Comparison of ENCODE assay signal across 11 cellular contexts in the genomic region with DNA sequence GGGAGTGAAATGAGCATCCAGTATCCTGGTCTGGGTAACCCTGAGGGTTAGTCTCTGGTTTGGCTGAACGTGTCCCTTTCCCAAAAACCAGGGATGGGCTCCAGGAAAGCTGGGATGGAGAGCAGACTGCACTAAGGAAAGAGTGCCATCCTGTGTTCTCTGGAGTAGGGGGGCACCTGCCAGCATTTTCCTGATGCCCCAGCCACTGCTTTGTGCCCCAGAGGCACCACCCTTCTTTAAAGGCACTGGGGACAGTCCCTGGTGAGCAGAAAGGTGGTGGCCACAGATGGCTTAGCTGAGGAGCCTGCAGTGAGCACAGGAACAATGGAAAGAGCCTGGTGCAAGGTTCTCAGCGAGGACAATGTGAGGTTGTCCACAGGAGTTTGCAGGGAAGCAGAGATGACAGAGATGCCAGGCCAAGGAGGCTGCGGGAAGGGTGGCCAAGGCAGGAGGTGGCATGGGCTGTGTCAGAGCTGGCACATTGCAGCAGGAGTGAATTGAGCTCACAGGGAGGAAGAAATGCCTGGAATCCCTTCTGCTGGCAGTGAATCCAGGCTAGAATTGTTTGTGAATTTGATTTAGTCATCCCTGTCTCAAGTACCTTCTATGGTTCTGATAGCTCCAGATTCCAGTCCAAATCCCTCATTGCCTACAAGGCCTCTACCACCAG. TPM values are rescaled to one million over a fixed set of nuclear protein-coding genes. Genes with fewer than 3 reads are reported as not detected.
DNase-seq lines count a peak whose midpoint lies in the region; ATAC-seq, FAIRE-seq and TF ChIP-seq lines count a peak whose summit lies in the region.
"Had no signal": no experiment of that assay in that cellular context is flagged by ENCODE, and none has a peak within 500 bp of the region (broad histone marks: within the 10 kb centered on the region; RNA-seq: fewer than 3 reads in every experiment).

No MANE protein-coding gene starts in this region.

- no peaks in the 10 kb centered on the region for H3K4me1 Mint-ChIP-seq in activated T-helper 2 cell treated with anti-CD3 and anti-CD28 coated beads, Interferon-gamma antibody, Interleukin-2, Interleukin-4, amounts not matched to agents 10 μg/mL and 5 μg/mL and 100 μg/mL, durations not matched to agents 14 hours and 24 hours and 36 hours (ENCODE audit: low read depth)

- H4K20me1 ChIP-seq in SK-N-SH (ENCODE audit: insufficient read depth): no peaks in the 10 kb centered on the region

- DNase-seq in A549 (ENCODE audit: low read depth in 1 of 2, low spot score in 1 of 2) (no peak), SK-N-SH (no peak), fibroblast of the aortic adventitia (ENCODE audit: low read depth) (peak; percentile 88), pancreas (no peak)
- DNase-seq in activated T-helper 2 cell treated with anti-CD3 and anti-CD28 coated beads, Interferon-gamma antibody, Interleukin-2, Interleukin-4, amounts not matched to agents 10 μg/mL and 5 μg/mL and 100 μg/mL, durations not matched to agents 14 hours and 24 hours and 36 hours (ENCODE audit: low spot score): no peak
- DNase-seq in effector CD8-positive, alpha-beta T cell (lab: John Stamatoyannopoulos, UW): no peak
- DNase-seq: activated CD4-positive, alpha-beta T cell treated with anti-CD3 and anti-CD28 coated beads, Interleukin-2, amount 50 U/mL, for 1 hour; NCI-H187 had no signal

- H3K9ac ChIP-seq in SK-N-SH: peak overlapping the region; percentile 39

- no peaks in the 10 kb centered on the region for H3K36me3 ChIP-seq in SK-N-SH (replicated peaks in 1 of 2; ENCODE audit: control insufficient read depth in 1 of 2, insufficient read depth in 2 of 2, low read length in 1 of 2)
- no peaks in the 10 kb centered on the region for H3K36me3 ChIP-seq in pancreas
- H3K36me3 ChIP-seq: neutrophil had no signal

- H3K9me3 Mint-ChIP-seq in activated T-helper 2 cell treated with anti-CD3 and anti-CD28 coated beads, Interferon-gamma antibody, Interleukin-2, Interleukin-4, amounts not matched to agents 10 μg/mL and 5 μg/mL and 100 μg/mL, durations not matched to agents 14 hours and 24 hours and 36 hours: no peaks in the 10 kb centered on the region

- H3K36me3 Mint-ChIP-seq in activated T-helper 2 cell treated with anti-CD3 and anti-CD28 coated beads, Interferon-gamma antibody, Interleukin-2, Interleukin-4, amounts not matched to agents 10 μg/mL and 5 μg/mL and 100 μg/mL, durations not matched to agents 14 hours and 24 hours and 36 hours (ENCODE audit: low read depth): no peaks in the 10 kb centered on the region

- POLR2A ChIA-PET in A549 (lab: Yijun Ruan, JAX) (interaction anchor here (1.3 kb wide), 1 partner anchor 21 kb away, joined by 5 read pairs; no protein-coding TSS in a partner anchor), SK-N-SH (lab: Yijun Ruan, JAX) (no interaction called here)

- intact Hi-C loops in pancreas (cut with DNase I): no loop called here
- intact Hi-C loops in activated T-helper 2 cell treated with anti-CD3 and anti-CD28 coated beads, Interferon-gamma antibody, Interleukin-2, Interleukin-4, amounts not matched to agents 10 μg/mL and 5 μg/mL and 100 μg/mL, durations not matched to agents 14 hours and 24 hours and 36 hours (cut with micrococcal nuclease): no loop called here

- no peaks in the 10 kb centered on the region for H3K9me2 ChIP-seq in SK-N-SH

- H3K27me3 Mint-ChIP-seq in activated T-helper 2 cell treated with anti-CD3 and anti-CD28 coated beads, Interferon-gamma antibody, Interleukin-2, Interleukin-4, amounts not matched to agents 10 μg/mL and 5 μg/mL and 100 μg/mL, durations not matched to agents 14 hours and 24 hours and 36 hours (ENCODE audit: low read depth): peaks cover 1% of the 10 kb centered on the region

- H3K79me2 ChIP-seq in SK-N-SH (ENCODE audit: insufficient read depth): no peaks in the 10 kb centered on the region

- no peak for FAIRE-seq in A549 (lab: Jason Lieb, UNC)
- no peak for FAIRE-seq in pancreas (lab: Jason Lieb, UNC)

- CTCF ChIA-PET in A549 (lab: Yijun Ruan, JAX): interaction anchor here (0.8 to 2.5 kb wide), 3 partner anchors 16 to 26 kb away, joined by 3 to 12 read pairs (median 5); no protein-coding TSS in a partner anchor
- CTCF ChIA-PET in SK-N-SH (lab: Yijun Ruan, JAX): interaction anchor here (1.0 kb wide), 1 partner anchor 21 kb away, joined by 5 read pairs; no protein-coding TSS in a partner anchor

- no peak overlapping the region for H2AFZ ChIP-seq in SK-N-SH (ENCODE audit: low read depth)

- peaks cover 27% of the 10 kb centered on the region for H3F3A ChIP-seq in SK-N-SH (replicated peaks; ENCODE audit: insufficient read depth)

- ATAC-seq in A549: no peak
- peak in 3 of 4 donors; percentile 6 to 36 (median 16) for ATAC-seq in pancreas
- ATAC-seq in HG02798 (IDR thresholded peaks at IDR 0.05; ENCODE audit: poor library complexity, unreplicated experiment): no peak
- ATAC-seq in HG02885 (IDR thresholded peaks at IDR 0.05; ENCODE audit: poor library complexity, unreplicated experiment): no peak

- TF ChIP-seq RAD21 in A549 (conservative IDR thresholded peaks at IDR 0.05 in 1 of 2, IDR thresholded peaks at IDR 0.05 in 1 of 2) (no peak), SK-N-SH (IDR thresholded peaks at IDR 0.05; ENCODE audit: low read length) (no peak)

- H3K9me3 ChIP-seq in A549: no peaks in the 10 kb centered on the region
- H3K9me3 ChIP-seq in SK-N-SH: no peaks in the 10 kb centered on the region
- no peaks in the 10 kb centered on the region for H3K9me3 ChIP-seq in pancreas
- H3K9me3 ChIP-seq: neutrophil had no signal

- H3K4me2 ChIP-seq in A549 (peak overlapping the region; percentile 63), SK-N-SH (peak overlapping the region; percentile 18; the same call in 1 of the 2 replicates)

- no peak overlapping the region for H3K27ac Mint-ChIP-seq in activated T-helper 2 cell treated with anti-CD3 and anti-CD28 coated beads, Interferon-gamma antibody, Interleukin-2, Interleukin-4, amounts not matched to agents 10 μg/mL and 5 μg/mL and 100 μg/mL, durations not matched to agents 14 hours and 24 hours and 36 hours

- 80% methylated on average over 3 of the region's 3 CpGs for WGBS in A549 (ENCODE audit: missing lambda C conversion rate)
- WGBS in SK-N-SH (ENCODE audit: low lambda C conversion rate): 86% methylated on average over 3 of the region's 3 CpGs
- WGBS in pancreas, 2 donors: 80 to 82% methylated on average over 3 of the region's 3 CpGs

- H3K27ac ChIP-seq in A549 (peak overlapping the region; percentile 96 to 100), SK-N-SH (ENCODE audit: low read depth in 2 of 2, low read length in 1 of 2) (peak overlapping the region; percentile 52 to 64; a peak in 3 of 4 replicates), pancreas (peak overlapping the region in 3 of 4 donors; percentile 28 to 57 (median 31))
- H3K27ac ChIP-seq: neutrophil had no signal

- H3K4me3 ChIP-seq in A549 (no peak overlapping the region), SK-N-SH (ENCODE audit: low read depth in 2 of 2, low read length in 1 of 2) (no peak overlapping the region), fibroblast of the aortic adventitia (ENCODE audit: low read depth, low read length) (no peak overlapping the region), pancreas (no peak overlapping the region)

- TF ChIP-seq EP300 in A549 (IDR thresholded peaks at IDR 0.05) (no peak), SK-N-SH (IDR thresholded peaks at IDR 0.05; ENCODE audit: borderline replicate concordance in 1 of 2, low read depth in 1 of 2, low read length in 1 of 2) (no peak)

- H3K27me3 ChIP-seq in SK-N-SH (ENCODE audit: insufficient read depth) (no peaks in the 10 kb centered on the region), pancreas (no peaks in the 10 kb centered on the region)
- H3K27me3 ChIP-seq: neutrophil had no signal

- TF ChIP-seq POLR2A in A549 (IDR thresholded peaks at IDR 0.05; ENCODE audit: low read length): no peak

- no peak overlapping the region for H3K4me3 Mint-ChIP-seq in activated T-helper 2 cell treated with anti-CD3 and anti-CD28 coated beads, Interferon-gamma antibody, Interleukin-2, Interleukin-4, amounts not matched to agents 10 μg/mL and 5 μg/mL and 100 μg/mL, durations not matched to agents 14 hours and 24 hours and 36 hours (ENCODE audit: low read depth)

- H3K4me1 ChIP-seq in A549 (peaks cover 81% of the 10 kb centered on the region), SK-N-SH (ENCODE audit: control insufficient read depth in 1 of 2, insufficient read depth in 2 of 2, low read depth in 1 of 2, low read length in 1 of 2) (peaks cover 3 to 60% of the 10 kb centered on the region in 2 experiments; a peak in 3 of 4 replicates), pancreas (no peaks in the 10 kb centered on the region)

- no peak for TF ChIP-seq CTCF in A549 (IDR thresholded peaks at IDR 0.05)
- TF ChIP-seq CTCF in SK-N-SH (IDR thresholded peaks at IDR 0.05): no peak
- no peak for TF ChIP-seq CTCF in fibroblast of the aortic adventitia (IDR thresholded peaks at IDR 0.05; ENCODE audit: insufficient read depth, low read length)
- no peak for TF ChIP-seq CTCF in pancreas (IDR thresholded peaks at IDR 0.05)

TF ChIP-seq in A549, 52 proteins besides CTCF, POLR2A, EP300 and RAD21 (continues in another document):
- TF ChIP-seq RNF2 (IDR thresholded peaks at IDR 0.05; ENCODE audit: borderline replicate concordance, low read depth) (no peak), HES2 (IDR thresholded peaks at IDR 0.05) (no peak)

TF ChIP-seq in SK-N-SH, 30 proteins besides CTCF, POLR2A, EP300 and RAD21:
- TF ChIP-seq TCF12 (IDR thresholded peaks at IDR 0.05) (peak; percentile 46; the same call in 1 of the 2 replicates), ELF1 (IDR thresholded peaks at IDR 0.05) (no peak), TEAD4 (IDR thresholded peaks at IDR 0.05; ENCODE audit: borderline replicate concordance, insufficient read depth) (no peak), JUND (IDR thresholded peaks at IDR 0.05) (no peak)

RNA-seq across cellular contexts. Expression of gene AMOTL2, which starts 39.9 kb away (rescaled TPM):
- polyA plus RNA-seq in A549 (2011; rRNA removed) (36.3 and 44.1 TPM in 2 replicates), A549 (2017; fragmentation: RNase III; extraction: RNeasy Plus Mini Kit Qiagen cat#74134 plus additional on column Dnase treatment) (40.7 to 49.4 TPM (median 41.1 TPM) in 3 replicates), SK-N-SH (2012; rRNA removed) (163 and 185 TPM in 2 replicates), pancreas (10 to 100 TPM; 11.9 to 17.9 TPM)
- 70.4 and 95.3 TPM in 2 replicates for polyA plus RNA-seq in A549 (2012; cell fraction: cytosol; rRNA removed)
- 144 and 160 TPM in 2 replicates for polyA plus RNA-seq in A549 (2012; cell fraction: nucleus; rRNA removed)
- 48.6 and 69.1 TPM in 2 replicates for polyA minus RNA-seq in A549 (2011; rRNA and poly(A)+ RNA removed)
- polyA plus RNA-seq in SK-N-SH (2012; cell fraction: cytosol; rRNA removed): 91.0 and 115 TPM in 2 replicates
- 312 and 373 TPM in 2 replicates for polyA plus RNA-seq in SK-N-SH (2012; cell fraction: nucleus; rRNA removed)
- total RNA-seq in fibroblast of the aortic adventitia (ENCODE audit: low replicate concordance) (65.0 and 75.7 TPM in 2 replicates), pancreas (10 to 100 TPM; 25.3 to 35.7 (median 32.4) TPM)
- total RNA-seq in activated T-helper 2 cell treated with anti-CD3 and anti-CD28 coated beads, Interferon-gamma antibody, Interleukin-2, Interleukin-4, amounts not matched to agents 10 μg/mL and 5 μg/mL and 100 μg/mL, durations not matched to agents 14 hours and 24 hours and 36 hours: not detected in 2 replicates

Comparison
In these comparisons a context has a peak if more than half of its experiments do, and no peak if none do; other contexts are left out.
1. ATAC-seq: peak in pancreas (3 of 4); none in A549 (0 of 2), HG02798 (single experiment) and HG02885 (single experiment).
2. H3K27ac ChIP-seq: peak in every context shown above with its lines; median percentile 98 in A549; 58 in SK-N-SH; 31 in pancreas.
3. RNA of gene AMOTL2, which starts 39.9 kb away (total RNA-seq): 65.0 to 75.7 TPM in fibroblast of the aortic adventitia and 25.3 to 35.7 TPM in pancreas; not detected in activated T-helper 2 cell treated with anti-CD3 and anti-CD28 coated beads, Interferon-gamma antibody, Interleukin-2, Interleukin-4, amounts not matched to agents 10 μg/mL and 5 μg/mL and 100 μg/mL, durations not matched to agents 14 hours and 24 hours and 36 hours; every median in the first group is over 10 times any median in the second.